In genomic region chr20:1802385-1803215, GRCh38 we compare ENCODE assay signal across 8 cellular contexts.
A peak's percentile ranks its signal among the peaks of the same experiment; 100 is the strongest.
DNase-seq lines count a peak whose midpoint lies in the region; ATAC-seq and TF ChIP-seq lines count a peak whose summit lies in the region.

No MANE protein-coding gene starts in this region.

- no peak for TF ChIP-seq POLR2A in spleen (IDR thresholded peaks at IDR 0.05)

- no peaks in the 10 kb centered on the region for H3K36me3 ChIP-seq in kidney epithelial cell (ENCODE audit: control insufficient read depth, insufficient read depth, low read length)
- no peaks in the 10 kb centered on the region for H3K36me3 ChIP-seq in spleen

- peak overlapping the region; percentile 45 for H3K4me3 Mint-ChIP-seq in central memory CD8-positive, alpha-beta T cell

- no peaks in the 10 kb centered on the region for H3K9me3 ChIP-seq in spleen

- H3K4me1 Mint-ChIP-seq in central memory CD8-positive, alpha-beta T cell = peaks cover 5% of the 10 kb centered on the region

- peak overlapping the region; percentile 42 for H3K4me3 ChIP-seq in HL-60 (replicated peaks; ENCODE audit: insufficient read depth, low read length)
- peak overlapping the region; percentile 42 for H3K4me3 ChIP-seq in kidney epithelial cell (ENCODE audit: low read depth, low read length)
- H3K4me3 ChIP-seq in spleen = peak overlapping the region; percentile 37 to 82 (median 68)

- ATAC-seq in central memory CD8-positive, alpha-beta T cell (replicated peaks; ENCODE audit: extremely low read depth, poor library complexity, severe bottlenecking) = peak; percentile 32
- ATAC-seq in HG03196 (IDR thresholded peaks at IDR 0.05; ENCODE audit: unreplicated experiment) (no peak), GM19351 (IDR thresholded peaks at IDR 0.05; ENCODE audit: unreplicated experiment) (no peak)

- intact Hi-C loops in spleen (cut with DNase I; ENCODE audit: low total_unique reads) = no loop called here

- WGBS in spleen, 5 donors = 1 to 2% (median 1%) methylated on average over 39 to 42 of the region's 42 CpGs

- H3K27ac ChIP-seq in HL-60 (replicated peaks) = peak overlapping the region; percentile 96
- peak overlapping the region; percentile 76 to 98 (median 92) for H3K27ac ChIP-seq in spleen

- DNase-seq in EL (peak; percentile 64), HL-60 (ENCODE audit: low read depth in 1 of 2, low spot score in 1 of 2) (peak; percentile 78 to 87), SK-N-DZ (ENCODE audit: low spot score) (peak; percentile 35), kidney epithelial cell (ENCODE audit: low read depth) (no peak), spleen (peak; percentile 95)
- no peak for DNase-seq in central memory CD8-positive, alpha-beta T cell (ENCODE audit: low spot score in 2 of 2)

- no peaks in the 10 kb centered on the region for H3K36me3 Mint-ChIP-seq in central memory CD8-positive, alpha-beta T cell (ENCODE audit: insufficient read depth)

- H3K27ac Mint-ChIP-seq in central memory CD8-positive, alpha-beta T cell (ENCODE audit: low read depth) = no peak overlapping the region

- H3K27me3 ChIP-seq in HL-60 (ENCODE audit: insufficient read depth, poor library complexity, severe bottlenecking) (no peaks in the 10 kb centered on the region), kidney epithelial cell (ENCODE audit: control insufficient read depth, insufficient read depth, low read length) (no peaks in the 10 kb centered on the region), spleen (replicated peaks in 1 of 7) (peaks cover 0 to 58% (median 2%) of the 10 kb centered on the region in 7 donors)

- peaks cover 89% of the 10 kb centered on the region for H3K27me3 Mint-ChIP-seq in central memory CD8-positive, alpha-beta T cell

- TF ChIP-seq CTCF in HL-60 (IDR thresholded peaks at IDR 0.05; ENCODE audit: insufficient read depth, low read length) = peak; percentile 48
- peak; percentile 89 for TF ChIP-seq CTCF in kidney epithelial cell (IDR thresholded peaks at IDR 0.05; ENCODE audit: insufficient read depth, low read length, poor library complexity, severe bottlenecking)
- TF ChIP-seq CTCF in spleen (IDR thresholded peaks at IDR 0.05 in 8 of 11, conservative IDR thresholded peaks at IDR 0.05 in 3 of 11) = peak in 10 of 11 experiments; percentile 58 to 81 (median 75)

- peaks cover 7 to 59% (median 40%) of the 10 kb centered on the region in 6 donors for H3K4me1 ChIP-seq in spleen

- no peaks in the 10 kb centered on the region for H3K9me3 Mint-ChIP-seq in central memory CD8-positive, alpha-beta T cell

Comparison
In these comparisons a context has a peak if more than half of its experiments do, and no peak if none do; other contexts are left out.
1. DNase-seq: peak in EL (single experiment), HL-60 (2 of 2), SK-N-DZ (single experiment) and spleen (single experiment); none in central memory CD8-positive, alpha-beta T cell (0 of 2) and kidney epithelial cell (single experiment).
2. Peak in every context shown above with its lines, with median percentiles within 50 percentile points of each other: H3K4me3 ChIP-seq and CTCF ChIP-seq.